19 cellular contexts compared by ENCODE assay signal in the genomic region with DNA sequence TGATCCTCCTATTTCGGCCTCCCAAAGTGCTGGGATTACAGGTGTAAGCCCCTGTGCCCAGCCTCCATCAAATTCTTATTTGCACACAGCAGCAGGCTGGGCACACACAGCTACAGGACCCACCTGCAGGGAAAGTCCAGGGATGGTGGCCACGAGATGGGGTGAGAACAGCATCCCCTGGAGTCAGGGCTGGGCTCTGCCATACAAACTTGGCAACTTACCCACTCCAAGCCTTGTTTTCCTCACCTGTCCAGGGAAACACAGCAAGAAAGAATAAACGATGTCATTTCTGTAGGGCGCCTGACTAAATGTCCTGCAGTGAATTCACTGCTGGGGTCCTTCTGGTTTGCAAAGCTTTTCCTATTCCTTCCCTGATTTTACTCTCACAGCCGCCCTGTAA. TPM values are rescaled to one million over a fixed set of nuclear protein-coding genes. Genes with fewer than 3 reads are reported as not detected.
"Had no signal": no experiment of that assay in that cellular context is flagged by ENCODE, and none has a peak within 500 bp of the region (broad histone marks: within the 10 kb centered on the region; RNA-seq: fewer than 3 reads in every experiment).

No MANE protein-coding gene starts in this region.

- H3K27me3 ChIP-seq: testis, upper lobe of left lung had no signal

- H3K4me1 Mint-ChIP-seq: brain had no signal

- H3K4me1 ChIP-seq: prostate gland, testis, upper lobe of left lung had no signal

- H3K9me3 ChIP-seq: prostate gland, testis, upper lobe of left lung had no signal

- H3K36me3 ChIP-seq: prostate gland, upper lobe of left lung had no signal

- H3K36me3 Mint-ChIP-seq: activated naive CD8-positive, alpha-beta T cell treated with anti-CD3 and anti-CD28 coated beads for 36 hours; brain had no signal

- H3K9me3 Mint-ChIP-seq: activated CD4-positive, alpha-beta T cell treated with anti-CD3 and anti-CD28 coated beads, Interleukin-2, amount 10 ng/mL, durations not matched to agents 7 days and 5 days; activated naive CD8-positive, alpha-beta T cell treated with anti-CD3 and anti-CD28 coated beads for 36 hours; activated T-helper 1 cell treated with anti-CD3 and anti-CD28 coated beads, Interleukin-12 subunit alpha, Interleukin-12 subunit beta, Interleukin-2, Interleukin-4 antibody, amounts not matched to agents 30 ng/mL and 10 ng/mL and 1 ng/mL, durations not matched to agents 14 hours and 24 hours and 36 hours; dendritic cell treated with granulocyte-macrophage colony-stimulating factor and Interleukin-4, amounts not matched to agents 40 ng/mL and 50 ng/mL, for 4 days; stimulated activated naive CD8-positive, alpha-beta T cell treated with anti-CD3 and anti-CD28 coated beads, Interleukin-15, amount 100 ng/mL, for 72 hours had no signal

- DNase-seq: activated CD4-positive, alpha-beta T cell treated with anti-CD3 and anti-CD28 coated beads, Interleukin-2, amount 10 ng/mL, durations not matched to agents 7 days and 5 days; activated CD8-positive, alpha-beta memory T cell treated with anti-CD3 and anti-CD28 coated beads for 24 hours; activated naive CD8-positive, alpha-beta T cell treated with anti-CD3 and anti-CD28 coated beads for 36 hours; amygdala; erythroblast; midbrain; stimulated activated naive CD8-positive, alpha-beta T cell treated with anti-CD3 and anti-CD28 coated beads, Interleukin-15, amount 100 ng/mL, for 72 hours; testis; upper lobe of left lung had no signal

- H3K27me3 Mint-ChIP-seq: activated CD4-positive, alpha-beta T cell treated with anti-CD3 and anti-CD28 coated beads, Interleukin-2, amount 10 ng/mL, durations not matched to agents 7 days and 5 days; activated naive CD8-positive, alpha-beta T cell treated with anti-CD3 and anti-CD28 coated beads for 36 hours; brain; stimulated activated naive CD8-positive, alpha-beta T cell treated with anti-CD3 and anti-CD28 coated beads, Interleukin-15, amount 100 ng/mL, for 72 hours had no signal

- H3K4me3 Mint-ChIP-seq: activated CD4-positive, alpha-beta T cell treated with anti-CD3 and anti-CD28 coated beads, Interleukin-2, amount 10 ng/mL, durations not matched to agents 7 days and 5 days; activated naive CD8-positive, alpha-beta T cell treated with anti-CD3 and anti-CD28 coated beads for 36 hours; activated T-helper 1 cell treated with anti-CD3 and anti-CD28 coated beads, Interleukin-12 subunit alpha, Interleukin-12 subunit beta, Interleukin-2, Interleukin-4 antibody, amounts not matched to agents 30 ng/mL and 10 ng/mL and 1 ng/mL, durations not matched to agents 14 hours and 24 hours and 36 hours; brain; dendritic cell treated with granulocyte-macrophage colony-stimulating factor and Interleukin-4, amounts not matched to agents 40 ng/mL and 50 ng/mL, for 4 days; stimulated activated naive CD8-positive, alpha-beta T cell treated with anti-CD3 and anti-CD28 coated beads, Interleukin-15, amount 100 ng/mL, for 72 hours had no signal

- H3K27ac Mint-ChIP-seq: activated CD4-positive, alpha-beta T cell treated with anti-CD3 and anti-CD28 coated beads, Interleukin-2, amount 10 ng/mL, durations not matched to agents 7 days and 5 days; activated naive CD8-positive, alpha-beta T cell treated with anti-CD3 and anti-CD28 coated beads for 36 hours; activated T-helper 1 cell treated with anti-CD3 and anti-CD28 coated beads, Interleukin-12 subunit alpha, Interleukin-12 subunit beta, Interleukin-2, Interleukin-4 antibody, amounts not matched to agents 30 ng/mL and 10 ng/mL and 1 ng/mL, durations not matched to agents 14 hours and 24 hours and 36 hours; brain; dendritic cell treated with granulocyte-macrophage colony-stimulating factor and Interleukin-4, amounts not matched to agents 40 ng/mL and 50 ng/mL, for 4 days; stimulated activated naive CD8-positive, alpha-beta T cell treated with anti-CD3 and anti-CD28 coated beads, Interleukin-15, amount 100 ng/mL, for 72 hours had no signal

- H3K4me3 ChIP-seq: prostate gland, testis, upper lobe of left lung had no signal

- ATAC-seq: left lobe of liver; sciatic nerve; stimulated activated naive CD8-positive, alpha-beta T cell treated with anti-CD3 and anti-CD28 coated beads, Interleukin-15, amount 100 ng/mL, for 72 hours had no signal

- H3K27ac ChIP-seq: prostate gland, testis, upper lobe of left lung had no signal

RNA-seq across cellular contexts. Expression of gene MYH16, which starts 5.5 kb away (rescaled TPM):
- total RNA-seq: activated CD4-positive, alpha-beta T cell treated with anti-CD3 and anti-CD28 coated beads, Interleukin-2, amount 10 ng/mL, durations not matched to agents 7 days and 5 days; activated naive CD8-positive, alpha-beta T cell treated with anti-CD3 and anti-CD28 coated beads for 36 hours; activated T-helper 1 cell treated with anti-CD3 and anti-CD28 coated beads, Interleukin-12 subunit alpha, Interleukin-12 subunit beta, Interleukin-2, Interleukin-4 antibody, amounts not matched to agents 30 ng/mL and 10 ng/mL and 1 ng/mL, durations not matched to agents 14 hours and 24 hours and 36 hours; left lobe of liver; lung microvascular endothelial cell; myocyte; osteoblast; sciatic nerve had no signal
- polyA plus RNA-seq: neural cell had no signal
